Comparison of ENCODE assay signal across 9 cellular contexts in genomic region chr16:1645914-1646525, GRCh38. TPM values are rescaled to one million over a fixed set of nuclear protein-coding genes. Genes with fewer than 3 reads are reported as not detected.
DNase-seq lines count a peak whose midpoint lies in the region; ATAC-seq, FAIRE-seq and TF ChIP-seq lines count a peak whose summit lies in the region.
"Had no signal": no experiment of that assay in that cellular context is flagged by ENCODE, and none has a peak within 500 bp of the region (broad histone marks: within the 10 kb centered on the region; RNA-seq: fewer than 3 reads in every experiment).

No MANE protein-coding gene starts in this region.

- no peak for TF ChIP-seq RAD21 in HepG2 (CRISPR knock-in tag; IDR thresholded peaks at IDR 0.05)

- no TSS peak for BruUV-seq in HepG2 (replicated peaks; lab: Mats Ljungman, UMichigan)

- H3K79me2 ChIP-seq in HepG2 (ENCODE audit: insufficient read depth, low read length) (no peaks in the 10 kb centered on the region), Karpas-422 (ENCODE audit: low read length) (peaks cover 21% of the 10 kb centered on the region)

- peaks cover 13 to 53% of the 10 kb centered on the region in 2 experiments; a peak in 4 of 5 replicates for H3K36me3 ChIP-seq in HepG2 (replicated peaks in 1 of 2; ENCODE audit: control insufficient read depth in 1 of 2, insufficient read depth in 2 of 2, low read length in 2 of 2)
- H3K36me3 ChIP-seq in Karpas-422 (ENCODE audit: insufficient read depth, low read length): peaks cover 5% of the 10 kb centered on the region; the same call in 1 of the 2 replicates
- H3K36me3 ChIP-seq in tibial artery: peaks cover 18 to 72% (median 52%) of the 10 kb centered on the region in 3 donors

- H3K9me3 ChIP-seq in HepG2 (ENCODE audit: low read length) (no peaks in the 10 kb centered on the region), Karpas-422 (ENCODE audit: low read length) (no peaks in the 10 kb centered on the region), tibial artery (no peaks in the 10 kb centered on the region)

- H2AFZ ChIP-seq in HepG2 (ENCODE audit: low read length): no peak overlapping the region
- H2AFZ ChIP-seq in Karpas-422 (ENCODE audit: low read length): no peak overlapping the region

- H3K27me3 ChIP-seq in HepG2 (ENCODE audit: control insufficient read depth in 1 of 2, insufficient read depth in 2 of 2, low read length in 2 of 2) (no peaks in the 10 kb centered on the region), Karpas-422 (ENCODE audit: low read length) (no peaks in the 10 kb centered on the region), tibial artery (no peaks in the 10 kb centered on the region)

- TF ChIP-seq POLR2A in HepG2 (IDR thresholded peaks at IDR 0.05; ENCODE audit: insufficient read depth in 1 of 2, low read depth in 2 of 2, low read length in 2 of 2): no peak

- FAIRE-seq in HepG2 (lab: Jason Lieb, UNC): no peak

- H4K20me1 ChIP-seq in HepG2 (ENCODE audit: insufficient read depth, low read length) (0 out of 2 replicates have a peak, but pooled peaks cover 3% of the 10 kb centered on the region), Karpas-422 (ENCODE audit: insufficient read depth, low read depth, low read length) (no peaks in the 10 kb centered on the region)

- intact Hi-C loops in HepG2 (cut with micrococcal nuclease; ENCODE audit: unreplicated experiment) (no loop called here), tibial artery (cut with DNase I; ENCODE audit: low total_unique reads) (no loop called here)

- TF ChIP-seq EP300 in HepG2 (IDR thresholded peaks at IDR 0.05; ENCODE audit: low read depth in 2 of 2, low read length in 2 of 2) (no peak), HepG2 (CRISPR knock-in tag; IDR thresholded peaks at IDR 0.05; ENCODE audit: borderline replicate concordance) (no peak)

- peak; percentile 18 for DNase-seq in stimulated activated naive CD4-positive, alpha-beta T cell treated with Interleukin-2 at 50 U/mL for 16 hours (lab: John Stamatoyannopoulos, UW)
- no peak for DNase-seq in stimulated activated naive CD4-positive, alpha-beta T cell (lab: John Stamatoyannopoulos, UW)
- DNase-seq in activated T-cell treated with anti-CD3 and anti-CD28 coated beads for 1 hour (ENCODE audit: low read depth) (peak; percentile 12), HepG2 (ENCODE audit: low spot score) (peak; percentile 15), Karpas-422 (no peak), tibial artery (no peak), NCI-H1694 treated with DMSO at 0.1 percent for 48 hours (lab: John Stamatoyannopoulos, UW) (no peak)
- DNase-seq: DND-41 had no signal

- POLR2A ChIA-PET in HepG2 (lab: Yijun Ruan, JAX): no interaction called here

- H3K27ac ChIP-seq in HepG2 (ENCODE audit: extremely low read length, insufficient read depth, low read length): no peak overlapping the region
- H3K27ac ChIP-seq in Karpas-422 (ENCODE audit: low read length): no peak overlapping the region
- no peak overlapping the region for H3K27ac ChIP-seq in tibial artery

- CTCF ChIA-PET in HepG2 (lab: Yijun Ruan, JAX; ENCODE audit: low intra/inter-chr PET ratio, low total read pairs): no interaction called here

- TF ChIP-seq CTCF in HepG2 (CRISPR knock-in tag; IDR thresholded peaks at IDR 0.05) (no peak), tibial artery (IDR thresholded peaks at IDR 0.05) (no peak)

- no peak overlapping the region for H3K9ac ChIP-seq in HepG2 (ENCODE audit: insufficient read depth, low read depth, low read length)
- H3K9ac ChIP-seq in Karpas-422 (ENCODE audit: low read length): no peak overlapping the region

- no peaks in the 10 kb centered on the region for H3K9me2 ChIP-seq in Karpas-422 (replicated peaks; ENCODE audit: insufficient read depth, low read length)

- peaks cover 11% of the 10 kb centered on the region for H3K4me1 ChIP-seq in HepG2 (ENCODE audit: insufficient read depth, low read length)
- no peaks in the 10 kb centered on the region for H3K4me1 ChIP-seq in Karpas-422 (ENCODE audit: low read length)
- H3K4me1 ChIP-seq in tibial artery: no peaks in the 10 kb centered on the region

- WGBS in HepG2 (ENCODE audit: low lambda C conversion rate): 82% methylated on average over 13 of the region's 13 CpGs

- H3K4me2 ChIP-seq in HepG2 (ENCODE audit: low read depth, low read length) (no peak overlapping the region), Karpas-422 (ENCODE audit: low read depth, low read length, poor library complexity, severe bottlenecking) (no peak overlapping the region)

- H3K4me3 ChIP-seq in HepG2 (replicated peaks in 1 of 3; ENCODE audit: insufficient read depth in 1 of 3, low read depth in 2 of 3, low read length in 3 of 3) (no peak overlapping the region), Karpas-422 (ENCODE audit: low read length) (no peak overlapping the region), tibial artery (no peak overlapping the region)

- ATAC-seq in HepG2 (peak; percentile 37; the same call in 1 of the 3 replicates), HG02981 (IDR thresholded peaks at IDR 0.05; ENCODE audit: unreplicated experiment) (no peak)

- in situ Hi-C loops in HepG2 (cut with HindIII; ENCODE audit: extremely low pct_ligation_motif_present, low pct_unique_long_range_greater_than_20kb): no loop called here

RNA-seq across cellular contexts. Expression of gene JPT2, which starts 32.1 kb away (rescaled TPM):
- 89.4 and 127 TPM in 2 replicates for total RNA-seq in HepG2 (2016; rRNA removed; fragmentation: Illumina TruSeq; extraction: Trizol)
- 11.5 and 13.4 TPM in 2 replicates for total RNA-seq in HepG2 (2016; cell fraction: cytosol; rRNA removed; fragmentation: Illumina TruSeq; extraction: Trizol; ENCODE audit: low read depth)
- total RNA-seq in HepG2 (2016; cell fraction: insoluble cytoplasmic fraction; rRNA removed; fragmentation: Illumina TruSeq; extraction: Trizol): 91.5 and 117 TPM in 2 replicates
- total RNA-seq in HepG2 (2016; cell fraction: membrane; rRNA removed; fragmentation: Illumina TruSeq; extraction: Trizol): 52.3 and 54.3 TPM in 2 replicates
- total RNA-seq in HepG2 (2016; cell fraction: nucleus; rRNA removed; fragmentation: Illumina TruSeq; extraction: Trizol): 37.4 and 43.4 TPM in 2 replicates
- 52.5 and 53.5 TPM in 2 replicates for polyA plus RNA-seq in HepG2 (2011; rRNA removed)
- polyA plus RNA-seq in HepG2 (2011; cell fraction: cytosol; rRNA removed): 36.8 and 43.8 TPM in 2 replicates
- polyA plus RNA-seq in HepG2 (2011; cell fraction: nucleus; rRNA removed): 36.7 and 43.7 TPM in 2 replicates
- polyA plus RNA-seq in HepG2 (2012): 50.1 and 68.5 TPM in 2 replicates
- polyA plus RNA-seq in HepG2 (2016; cell fraction: cytosol; fragmentation: Illumina TruSeq; extraction: Trizol; ENCODE audit: low read depth): 14.3 TPM in 2 replicates
- 154 and 168 TPM in 2 replicates for polyA plus RNA-seq in HepG2 (2016; cell fraction: insoluble cytoplasmic fraction; fragmentation: Illumina TruSeq; extraction: Trizol; ENCODE audit: low read depth)
- 39.8 and 39.9 TPM in 2 replicates for polyA plus RNA-seq in HepG2 (2016; cell fraction: membrane; fragmentation: Illumina TruSeq; extraction: Trizol; ENCODE audit: low read depth)
- polyA plus RNA-seq in HepG2 (2016; cell fraction: nucleus; fragmentation: Illumina TruSeq; extraction: Trizol; ENCODE audit: insufficient read depth, low read depth): 63.6 and 72.2 TPM in 2 replicates
- polyA minus RNA-seq in HepG2 (2011; rRNA and poly(A)+ RNA removed; ENCODE audit: low replicate concordance): 35.4 and 60.1 TPM in 2 replicates
- polyA minus RNA-seq in HepG2 (2011; cell fraction: cytosol; rRNA and poly(A)+ RNA removed): 24.4 and 29.2 TPM in 2 replicates
- polyA minus RNA-seq in HepG2 (2011; cell fraction: nucleus; rRNA and poly(A)+ RNA removed): 24.2 and 25.5 TPM in 2 replicates
- 26.2 and 35.6 TPM in 2 replicates for total RNA-seq in Karpas-422 (2014; rRNA removed; shearing (Covaris generic); ENCODE audit: low replicate concordance)

RNA-seq across cellular contexts. Expression of gene CRAMP1, which starts 33.9 kb away (rescaled TPM):
- 6.6 and 6.8 TPM in 2 replicates for total RNA-seq in HepG2 (2016; rRNA removed; fragmentation: Illumina TruSeq; extraction: Trizol)
- 4.6 and 4.8 TPM in 2 replicates for total RNA-seq in HepG2 (2016; cell fraction: cytosol; rRNA removed; fragmentation: Illumina TruSeq; extraction: Trizol; ENCODE audit: low read depth)
- total RNA-seq in HepG2 (2016; cell fraction: insoluble cytoplasmic fraction; rRNA removed; fragmentation: Illumina TruSeq; extraction: Trizol): 4.8 and 6.7 TPM in 2 replicates
- 3.4 and 4.3 TPM in 2 replicates for total RNA-seq in HepG2 (2016; cell fraction: membrane; rRNA removed; fragmentation: Illumina TruSeq; extraction: Trizol)
- total RNA-seq in HepG2 (2016; cell fraction: nucleus; rRNA removed; fragmentation: Illumina TruSeq; extraction: Trizol): 8.4 and 8.5 TPM in 2 replicates
- polyA plus RNA-seq in HepG2 (2011; rRNA removed): 9.7 and 13.0 TPM in 2 replicates
- 5.7 and 6.6 TPM in 2 replicates for polyA plus RNA-seq in HepG2 (2011; cell fraction: cytosol; rRNA removed)
- 25.2 and 30.8 TPM in 2 replicates for polyA plus RNA-seq in HepG2 (2011; cell fraction: nucleus; rRNA removed)
- 6.5 and 9.3 TPM in 2 replicates for polyA plus RNA-seq in HepG2 (2012)
- polyA plus RNA-seq in HepG2 (2016; cell fraction: cytosol; fragmentation: Illumina TruSeq; extraction: Trizol; ENCODE audit: low read depth): 0.15 and 0.21 TPM in 2 replicates
- polyA plus RNA-seq in HepG2 (2016; cell fraction: insoluble cytoplasmic fraction; fragmentation: Illumina TruSeq; extraction: Trizol; ENCODE audit: low read depth): 3.6 and 5.5 TPM in 2 replicates
- polyA plus RNA-seq in HepG2 (2016; cell fraction: membrane; fragmentation: Illumina TruSeq; extraction: Trizol; ENCODE audit: low read depth): 0.46 and 0.65 TPM in 2 replicates
- 24.3 and 25.2 TPM in 2 replicates for polyA plus RNA-seq in HepG2 (2016; cell fraction: nucleus; fragmentation: Illumina TruSeq; extraction: Trizol; ENCODE audit: insufficient read depth, low read depth)
- 18.6 and 18.8 TPM in 2 replicates for polyA minus RNA-seq in HepG2 (2011; rRNA and poly(A)+ RNA removed; ENCODE audit: low replicate concordance)
- 7.2 and 8.2 TPM in 2 replicates for polyA minus RNA-seq in HepG2 (2011; cell fraction: cytosol; rRNA and poly(A)+ RNA removed)
- polyA minus RNA-seq in HepG2 (2011; cell fraction: nucleus; rRNA and poly(A)+ RNA removed): 9.7 and 13.7 TPM in 2 replicates
- total RNA-seq in Karpas-422 (2014; rRNA removed; shearing (Covaris generic); ENCODE audit: low replicate concordance): 7.6 TPM in 2 replicates

RNA-seq across cellular contexts. Expression of gene IFT140, which starts 34.1 kb away (rescaled TPM):
- 7.8 and 9.5 TPM in 2 replicates for total RNA-seq in HepG2 (2016; rRNA removed; fragmentation: Illumina TruSeq; extraction: Trizol)
- 2.3 and 2.6 TPM in 2 replicates for total RNA-seq in HepG2 (2016; cell fraction: cytosol; rRNA removed; fragmentation: Illumina TruSeq; extraction: Trizol; ENCODE audit: low read depth)
- 7.1 and 10.5 TPM in 2 replicates for total RNA-seq in HepG2 (2016; cell fraction: insoluble cytoplasmic fraction; rRNA removed; fragmentation: Illumina TruSeq; extraction: Trizol)
- total RNA-seq in HepG2 (2016; cell fraction: membrane; rRNA removed; fragmentation: Illumina TruSeq; extraction: Trizol): 3.8 TPM in 2 replicates
- total RNA-seq in HepG2 (2016; cell fraction: nucleus; rRNA removed; fragmentation: Illumina TruSeq; extraction: Trizol): 11.8 and 12.8 TPM in 2 replicates
- polyA plus RNA-seq in HepG2 (2011; rRNA removed): 5.8 and 7.0 TPM in 2 replicates
- 2.9 and 4.1 TPM in 2 replicates for polyA plus RNA-seq in HepG2 (2011; cell fraction: cytosol; rRNA removed)
- 37.4 and 49.4 TPM in 2 replicates for polyA plus RNA-seq in HepG2 (2011; cell fraction: nucleus; rRNA removed)
- polyA plus RNA-seq in HepG2 (2012): 6.3 and 6.8 TPM in 2 replicates
- polyA plus RNA-seq in HepG2 (2016; cell fraction: cytosol; fragmentation: Illumina TruSeq; extraction: Trizol; ENCODE audit: low read depth): 0.67 and 0.86 TPM in 2 replicates
- polyA plus RNA-seq in HepG2 (2016; cell fraction: insoluble cytoplasmic fraction; fragmentation: Illumina TruSeq; extraction: Trizol; ENCODE audit: low read depth): 3.7 and 5.8 TPM in 2 replicates
- polyA plus RNA-seq in HepG2 (2016; cell fraction: membrane; fragmentation: Illumina TruSeq; extraction: Trizol; ENCODE audit: low read depth): 1.1 and 1.2 TPM in 2 replicates
- 22.2 TPM in 2 replicates for polyA plus RNA-seq in HepG2 (2016; cell fraction: nucleus; fragmentation: Illumina TruSeq; extraction: Trizol; ENCODE audit: insufficient read depth, low read depth)
- polyA minus RNA-seq in HepG2 (2011; rRNA and poly(A)+ RNA removed; ENCODE audit: low replicate concordance): 16.9 and 18.0 TPM in 2 replicates
- 3.3 and 3.7 TPM in 2 replicates for polyA minus RNA-seq in HepG2 (2011; cell fraction: cytosol; rRNA and poly(A)+ RNA removed)
- polyA minus RNA-seq in HepG2 (2011; cell fraction: nucleus; rRNA and poly(A)+ RNA removed): 21.0 and 26.9 TPM in 2 replicates
- 13.6 and 16.1 TPM in 2 replicates for total RNA-seq in Karpas-422 (2014; rRNA removed; shearing (Covaris generic); ENCODE audit: low replicate concordance)

RNA-seq across cellular contexts. Expression of gene MAPK8IP3, which starts 60.0 kb away (rescaled TPM):
- 3.6 and 25.1 TPM in 2 replicates for total RNA-seq in HepG2 (2016; rRNA removed; fragmentation: Illumina TruSeq; extraction: Trizol)
- total RNA-seq in HepG2 (2016; cell fraction: cytosol; rRNA removed; fragmentation: Illumina TruSeq; extraction: Trizol; ENCODE audit: low read depth): 9.0 and 11.0 TPM in 2 replicates
- 3.3 and 29.8 TPM in 2 replicates for total RNA-seq in HepG2 (2016; cell fraction: insoluble cytoplasmic fraction; rRNA removed; fragmentation: Illumina TruSeq; extraction: Trizol)
- 3.8 and 4.5 TPM in 2 replicates for total RNA-seq in HepG2 (2016; cell fraction: membrane; rRNA removed; fragmentation: Illumina TruSeq; extraction: Trizol)
- total RNA-seq in HepG2 (2016; cell fraction: nucleus; rRNA removed; fragmentation: Illumina TruSeq; extraction: Trizol): 45.6 and 52.7 TPM in 2 replicates
- 41.7 and 65.8 TPM in 2 replicates for polyA plus RNA-seq in HepG2 (2011; rRNA removed)
- 5.6 and 10.1 TPM in 2 replicates for polyA plus RNA-seq in HepG2 (2011; cell fraction: cytosol; rRNA removed)
- polyA plus RNA-seq in HepG2 (2011; cell fraction: nucleus; rRNA removed): 653 and 865 TPM in 2 replicates
- 43.5 and 49.9 TPM in 2 replicates for polyA plus RNA-seq in HepG2 (2012)
- 0.76 and 0.97 TPM in 2 replicates for polyA plus RNA-seq in HepG2 (2016; cell fraction: cytosol; fragmentation: Illumina TruSeq; extraction: Trizol; ENCODE audit: low read depth)
- 3.3 and 4.5 TPM in 2 replicates for polyA plus RNA-seq in HepG2 (2016; cell fraction: insoluble cytoplasmic fraction; fragmentation: Illumina TruSeq; extraction: Trizol; ENCODE audit: low read depth)
- 1.8 and 2.1 TPM in 2 replicates for polyA plus RNA-seq in HepG2 (2016; cell fraction: membrane; fragmentation: Illumina TruSeq; extraction: Trizol; ENCODE audit: low read depth)
- 244 and 279 TPM in 2 replicates for polyA plus RNA-seq in HepG2 (2016; cell fraction: nucleus; fragmentation: Illumina TruSeq; extraction: Trizol; ENCODE audit: insufficient read depth, low read depth)
- 15.0 and 33.9 TPM in 2 replicates for polyA minus RNA-seq in HepG2 (2011; rRNA and poly(A)+ RNA removed; ENCODE audit: low replicate concordance)
- 4.7 and 4.8 TPM in 2 replicates for polyA minus RNA-seq in HepG2 (2011; cell fraction: cytosol; rRNA and poly(A)+ RNA removed)
- polyA minus RNA-seq in HepG2 (2011; cell fraction: nucleus; rRNA and poly(A)+ RNA removed): 92.2 and 93.0 TPM in 2 replicates
- 59.2 and 82.4 TPM in 2 replicates for total RNA-seq in Karpas-422 (2014; rRNA removed; shearing (Covaris generic); ENCODE audit: low replicate concordance)

Comparison
In these comparisons a context has a peak if more than half of its experiments do, and no peak if none do; other contexts are left out.
1. DNase-seq: peak in stimulated activated naive CD4-positive, alpha-beta T cell treated with Interleukin-2 at 50 U/mL for 16 hours (single experiment), activated T-cell treated with anti-CD3 and anti-CD28 coated beads for 1 hour (single experiment) and HepG2 (single experiment); none in stimulated activated naive CD4-positive, alpha-beta T cell (0 of 6), Karpas-422 (single experiment), tibial artery (0 of 2) and NCI-H1694 treated with DMSO at 0.1 percent for 48 hours (single experiment).